30 cellular contexts compared by ENCODE assay signal in the genomic region with DNA sequence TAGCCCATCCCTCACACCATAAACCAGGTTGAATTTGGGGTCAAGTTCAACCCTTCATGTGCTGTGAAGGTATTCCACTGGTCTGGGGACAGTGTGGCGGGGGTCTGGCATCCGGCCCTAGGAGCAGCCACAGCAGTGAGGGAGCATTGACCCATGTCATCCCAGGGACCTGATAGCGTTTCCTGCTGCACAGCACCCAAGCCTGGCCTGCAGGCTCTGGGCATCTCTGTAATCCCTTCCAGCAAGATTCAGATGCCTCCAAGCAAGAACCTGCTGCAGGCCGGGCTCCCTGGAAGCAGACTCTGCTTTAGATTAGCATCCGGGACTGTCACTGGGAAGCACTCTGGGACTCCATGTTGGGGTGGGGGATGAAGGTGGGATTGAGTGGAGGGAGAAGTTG.
"Had no signal": no experiment of that assay in that cellular context is flagged by ENCODE, and none has a peak within 500 bp of the region (broad histone marks: within the 10 kb centered on the region; RNA-seq: fewer than 3 reads in every experiment).

No MANE protein-coding gene starts in this region.

- H3K4me3 ChIP-seq: ascending aorta, breast epithelium, cardiac muscle cell, colonic mucosa, esophagus squamous epithelium, gastroesophageal sphincter had no signal

- ATAC-seq: activated CD4-positive, CD25-positive, alpha-beta regulatory T cell treated with anti-CD3 and anti-CD28 coated beads, Interleukin-2, amount 50 U/mL, for 24 hours; activated CD8-positive, alpha-beta memory T cell treated with anti-CD3 and anti-CD28 coated beads, Interleukin-2, amount 10 ng/mL, durations not matched to agents 7 days and 5 days; activated CD8-positive, alpha-beta T cell treated with anti-CD3 and anti-CD28 coated beads for 36 hours; activated naive CD4-positive, alpha-beta T cell treated with anti-CD3 and anti-CD28 coated beads, Interleukin-2, amount 50 U/mL, for 72 hours; gastroesophageal sphincter; T-helper 17 cell had no signal

- H3K4me1 ChIP-seq: colonic mucosa, gastroesophageal sphincter had no signal

- DNase-seq: activated B cell treated with CpG ODN at 0.5 μM for 24 hours; activated CD4-positive, alpha-beta T cell treated with anti-CD3 and anti-CD28 coated beads for 48 hours; activated CD4-positive, alpha-beta T cell treated with anti-CD3 and anti-CD28 coated beads, Interleukin-2, amount 50 U/mL, for 1 hour; activated CD4-positive, alpha-beta T cell treated with anti-CD3 and anti-CD28 coated beads, Interleukin-2, amount 50 U/mL, for 48 hours; activated CD8-positive, alpha-beta memory T cell treated with anti-CD3 and anti-CD28 coated beads, Interleukin-2, amount 10 ng/mL, durations not matched to agents 7 days and 5 days; activated CD8-positive, alpha-beta memory T cell treated with anti-CD3 and anti-CD28 coated beads, Interleukin-2, amount 50 U/mL, for 4 hours; activated CD8-positive, alpha-beta T cell treated with anti-CD3 and anti-CD28 coated beads for 36 hours; activated effector memory CD4-positive, alpha-beta T cell treated with anti-CD3 and anti-CD28 coated beads, Interleukin-2, amount 50 U/mL, for 16 hours; activated naive CD4-positive, alpha-beta T cell; activated naive CD4-positive, alpha-beta T cell treated with anti-CD3 and anti-CD28 coated beads, Interleukin-2, amount 10 ng/mL, durations not matched to agents 7 days and 5 days; activated naive CD8-positive, alpha-beta T cell treated with anti-CD3 and anti-CD28 coated beads, Interleukin-2, amount 10 ng/mL, durations not matched to agents 7 days and 5 days; activated T-cell treated with anti-CD3 and anti-CD28 coated beads, Interleukin-2, amount 50 U/mL, for 1 hour; activated T-cell treated with anti-CD3 and anti-CD28 coated beads, Interleukin-2, amount 50 U/mL, for 48 hours; central memory CD4-positive, alpha-beta T cell; cerebellar nuclear complex; colonic mucosa; effector CD8-positive, alpha-beta T cell; esophagus squamous epithelium; foreskin melanocyte; T-helper 1 cell; T-helper 17 cell; T1000; WERI-Rb-1 had no signal

- H3K36me3 ChIP-seq: ascending aorta, breast epithelium, cardiac muscle cell, colonic mucosa, esophagus squamous epithelium, gastroesophageal sphincter, WERI-Rb-1 had no signal

- H3K9me3 ChIP-seq: ascending aorta, breast epithelium, colonic mucosa, esophagus squamous epithelium, gastroesophageal sphincter had no signal

- H3K27me3 ChIP-seq: ascending aorta, breast epithelium, cardiac muscle cell, colonic mucosa, esophagus squamous epithelium, gastroesophageal sphincter had no signal

- H3K27ac ChIP-seq: ascending aorta, cardiac muscle cell, colonic mucosa, epithelial cell of prostate, gastroesophageal sphincter, WERI-Rb-1 had no signal
